Comparison of ENCODE assay signal across 1 cellular context in genomic region chr9:121074370-121075250, GRCh38.
TF ChIP-seq lines count a peak whose summit lies in the region.

Gene CNTRL, plus strand, starts transcription at chr9:121074955. Its CDS starts 13,372 bp downstream, at chr9:121088327.

TF ChIP-seq in K562, 482 proteins besides CTCF, POLR2A, EP300 and RAD21 (continued from another document and continues in another):
- peak; percentile 82 for TF ChIP-seq E2F4 (CRISPR knock-in tag; IDR thresholded peaks at IDR 0.05; ENCODE audit: low read depth)
- TF ChIP-seq GTF2B (IDR thresholded peaks at IDR 0.05; ENCODE audit: extremely low read depth, insufficient read length): no peak
- TF ChIP-seq KLF10 (CRISPR knock-in tag; IDR thresholded peaks at IDR 0.05): no peak
- no peak for TF ChIP-seq IRF9 (tag; IDR thresholded peaks at IDR 0.05)
- peak; percentile 86 for TF ChIP-seq SUPT5H (IDR thresholded peaks at IDR 0.05)
- no peak for TF ChIP-seq SETDB1 (IDR thresholded peaks at IDR 0.05; ENCODE audit: low read length)
- no peak for TF ChIP-seq ATF2 (CRISPR knock-in tag; IDR thresholded peaks at IDR 0.05)
- TF ChIP-seq RBM22 (IDR thresholded peaks at IDR 0.05; ENCODE audit: low read depth, low read length, poor library complexity, severe bottlenecking): peak; percentile 77
- peak; percentile 82; the same call in 1 of the 2 replicates for TF ChIP-seq ZNF584 (CRISPR knock-in tag; IDR thresholded peaks at IDR 0.05; ENCODE audit: low read depth)
- TF ChIP-seq TRIM24 (IDR thresholded peaks at IDR 0.05): peak in 1 of 2 experiments; percentile 67; a peak in 2 of 4 replicates
- TF ChIP-seq HMGN3 (IDR thresholded peaks at IDR 0.05; ENCODE audit: borderline replicate concordance, extremely low read depth, insufficient read length, low read depth, low read length): peak; percentile 68
- no peak; the same call in 1 of the 2 replicates for TF ChIP-seq ZNF316 (IDR thresholded peaks at IDR 0.05)
- no peak for TF ChIP-seq KLF16 (IDR thresholded peaks at IDR 0.05)
- no peak for TF ChIP-seq TEAD2 (tag; IDR thresholded peaks at IDR 0.05)
- peak in 1 of 2 experiments; percentile 96; a peak in 1 of 3 replicates for TF ChIP-seq CBX3 (IDR thresholded peaks at IDR 0.05; ENCODE audit: borderline replicate concordance in 1 of 2, low read length in 2 of 2)
- TF ChIP-seq HLTF (IDR thresholded peaks at IDR 0.05): no peak; the same call in 1 of the 2 replicates
- no peak for TF ChIP-seq NR0B1 (IDR thresholded peaks at IDR 0.05; ENCODE audit: partially characterized antibody)
- 0 out of 2 replicates have a peak, but pooled peaks have one; percentile 75 for TF ChIP-seq HMGXB4 (CRISPR knock-in tag; IDR thresholded peaks at IDR 0.05)
- peak; percentile 77 for TF ChIP-seq TAF1 (IDR thresholded peaks at IDR 0.05; ENCODE audit: control insufficient read depth, extremely low read depth, insufficient read depth, low read length, severe bottlenecking)
- TF ChIP-seq SNIP1 (IDR thresholded peaks at IDR 0.05; ENCODE audit: low read depth): peak; percentile 86
- TF ChIP-seq THRA (IDR thresholded peaks at IDR 0.05): no peak
- TF ChIP-seq ZNF354B (CRISPR knock-in tag; IDR thresholded peaks at IDR 0.05): no peak
- no peak for TF ChIP-seq DNMT1 (IDR thresholded peaks at IDR 0.05)
- peak; percentile 68 for TF ChIP-seq ZNF143 (CRISPR knock-in tag; IDR thresholded peaks at IDR 0.05)
- peak; percentile 29; the same call in 1 of the 2 replicates for TF ChIP-seq CHAMP1 (IDR thresholded peaks at IDR 0.05)
- TF ChIP-seq PHF8 (IDR thresholded peaks at IDR 0.05; ENCODE audit: borderline replicate concordance, low read length): peak; percentile 95
- TF ChIP-seq PBX2 (CRISPR knock-in tag; IDR thresholded peaks at IDR 0.05; ENCODE audit: low read depth): no peak
- TF ChIP-seq PBX2 (tag; conservative IDR thresholded peaks at IDR 0.05; ENCODE audit: low read depth): no peak
- no peak for TF ChIP-seq ILF3 (IDR thresholded peaks at IDR 0.05; ENCODE audit: borderline replicate concordance)
- TF ChIP-seq MAX (CRISPR knock-in tag; IDR thresholded peaks at IDR 0.05): peak; percentile 100
- TF ChIP-seq ATF6 (CRISPR knock-in tag; IDR thresholded peaks at IDR 0.05): peak; percentile 98
- peak; percentile 51; the same call in 1 of the 2 replicates for TF ChIP-seq CREM (IDR thresholded peaks at IDR 0.05; ENCODE audit: low read depth)
- TF ChIP-seq NEUROD1 (IDR thresholded peaks at IDR 0.05; ENCODE audit: borderline replicate concordance, low read depth, low read length, partially characterized antibody): peak; percentile 19
- no peak for TF ChIP-seq HIVEP1 (CRISPR knock-in tag; IDR thresholded peaks at IDR 0.05)
- peak; percentile 83; the same call in 1 of the 2 replicates for TF ChIP-seq MTA3 (IDR thresholded peaks at IDR 0.05; ENCODE audit: borderline replicate concordance)
- no peak for TF ChIP-seq STAT5B (CRISPR knock-in tag; IDR thresholded peaks at IDR 0.05)
- no peak for TF ChIP-seq ZNF695 (CRISPR knock-in tag; IDR thresholded peaks at IDR 0.05)
